ENCODE assay signal across 1 cellular context in the genomic region with DNA sequence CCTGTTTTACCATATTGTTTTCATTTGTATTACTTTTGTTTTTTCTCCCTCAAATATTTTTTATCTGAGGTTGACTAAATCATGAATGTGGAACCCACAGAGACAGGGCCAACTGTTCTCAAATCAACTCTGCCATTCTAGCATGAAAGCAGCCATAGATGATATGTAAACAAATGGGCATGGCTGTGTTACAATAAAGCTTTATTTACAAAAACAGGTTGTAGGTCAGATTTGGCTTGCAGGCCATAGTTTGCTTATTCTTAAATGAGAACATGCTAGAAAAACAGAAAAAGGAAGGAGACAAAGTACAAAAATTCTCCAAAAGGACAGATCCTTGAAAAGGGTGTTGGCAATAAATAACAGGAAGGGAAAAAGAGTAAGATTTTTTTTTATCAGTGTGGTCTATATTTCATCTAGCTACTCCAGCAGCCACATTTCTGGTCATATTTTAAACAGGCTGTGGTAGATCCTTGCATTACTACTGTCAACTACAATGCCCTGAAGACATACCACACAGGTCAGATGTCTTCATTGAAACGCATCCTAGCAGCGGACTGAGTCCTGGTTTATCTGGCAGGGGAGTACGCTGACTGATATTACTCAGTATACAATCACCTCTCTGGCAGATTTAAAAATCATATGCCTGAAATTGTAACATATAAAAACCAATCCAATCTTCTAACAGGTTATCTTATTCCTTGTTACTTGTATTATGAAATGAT.
TF ChIP-seq lines count a peak whose summit lies in the region.

No MANE protein-coding gene starts in this region.

TF ChIP-seq in K562, 482 proteins besides CTCF, POLR2A, EP300 and RAD21:
- TF ChIP-seq, protein P1, sequence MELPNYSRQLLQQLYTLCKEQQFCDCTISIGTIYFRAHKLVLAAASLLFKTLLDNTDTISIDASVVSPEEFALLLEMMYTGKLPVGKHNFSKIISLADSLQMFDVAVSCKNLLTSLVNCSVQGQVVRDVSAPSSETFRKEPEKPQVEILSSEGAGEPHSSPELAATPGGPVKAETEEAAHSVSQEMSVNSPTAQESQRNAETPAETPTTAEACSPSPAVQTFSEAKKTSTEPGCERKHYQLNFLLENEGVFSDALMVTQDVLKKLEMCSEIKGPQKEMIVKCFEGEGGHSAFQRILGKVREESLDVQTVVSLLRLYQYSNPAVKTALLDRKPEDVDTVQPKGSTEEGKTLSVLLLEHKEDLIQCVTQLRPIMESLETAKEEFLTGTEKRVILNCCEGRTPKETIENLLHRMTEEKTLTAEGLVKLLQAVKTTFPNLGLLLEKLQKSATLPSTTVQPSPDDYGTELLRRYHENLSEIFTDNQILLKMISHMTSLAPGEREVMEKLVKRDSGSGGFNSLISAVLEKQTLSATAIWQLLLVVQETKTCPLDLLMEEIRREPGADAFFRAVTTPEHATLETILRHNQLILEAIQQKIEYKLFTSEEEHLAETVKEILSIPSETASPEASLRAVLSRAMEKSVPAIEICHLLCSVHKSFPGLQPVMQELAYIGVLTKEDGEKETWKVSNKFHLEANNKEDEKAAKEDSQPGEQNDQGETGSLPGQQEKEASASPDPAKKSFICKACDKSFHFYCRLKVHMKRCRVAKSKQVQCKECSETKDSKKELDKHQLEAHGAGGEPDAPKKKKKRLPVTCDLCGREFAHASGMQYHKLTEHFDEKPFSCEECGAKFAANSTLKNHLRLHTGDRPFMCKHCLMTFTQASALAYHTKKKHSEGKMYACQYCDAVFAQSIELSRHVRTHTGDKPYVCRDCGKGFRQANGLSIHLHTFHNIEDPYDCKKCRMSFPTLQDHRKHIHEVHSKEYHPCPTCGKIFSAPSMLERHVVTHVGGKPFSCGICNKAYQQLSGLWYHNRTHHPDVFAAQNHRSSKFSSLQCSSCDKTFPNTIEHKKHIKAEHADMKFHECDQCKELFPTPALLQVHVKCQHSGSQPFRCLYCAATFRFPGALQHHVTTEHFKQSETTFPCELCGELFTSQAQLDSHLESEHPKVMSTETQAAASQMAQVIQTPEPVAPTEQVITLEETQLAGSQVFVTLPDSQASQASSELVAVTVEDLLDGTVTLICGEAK (IDR thresholded peaks at IDR 0.05): peak; percentile 93
- TF ChIP-seq, protein P1 (CRISPR knock-in tag; IDR thresholded peaks at IDR 0.05): peak; percentile 39; the same call in 1 of the 2 replicates
- TF ChIP-seq, protein P2, sequence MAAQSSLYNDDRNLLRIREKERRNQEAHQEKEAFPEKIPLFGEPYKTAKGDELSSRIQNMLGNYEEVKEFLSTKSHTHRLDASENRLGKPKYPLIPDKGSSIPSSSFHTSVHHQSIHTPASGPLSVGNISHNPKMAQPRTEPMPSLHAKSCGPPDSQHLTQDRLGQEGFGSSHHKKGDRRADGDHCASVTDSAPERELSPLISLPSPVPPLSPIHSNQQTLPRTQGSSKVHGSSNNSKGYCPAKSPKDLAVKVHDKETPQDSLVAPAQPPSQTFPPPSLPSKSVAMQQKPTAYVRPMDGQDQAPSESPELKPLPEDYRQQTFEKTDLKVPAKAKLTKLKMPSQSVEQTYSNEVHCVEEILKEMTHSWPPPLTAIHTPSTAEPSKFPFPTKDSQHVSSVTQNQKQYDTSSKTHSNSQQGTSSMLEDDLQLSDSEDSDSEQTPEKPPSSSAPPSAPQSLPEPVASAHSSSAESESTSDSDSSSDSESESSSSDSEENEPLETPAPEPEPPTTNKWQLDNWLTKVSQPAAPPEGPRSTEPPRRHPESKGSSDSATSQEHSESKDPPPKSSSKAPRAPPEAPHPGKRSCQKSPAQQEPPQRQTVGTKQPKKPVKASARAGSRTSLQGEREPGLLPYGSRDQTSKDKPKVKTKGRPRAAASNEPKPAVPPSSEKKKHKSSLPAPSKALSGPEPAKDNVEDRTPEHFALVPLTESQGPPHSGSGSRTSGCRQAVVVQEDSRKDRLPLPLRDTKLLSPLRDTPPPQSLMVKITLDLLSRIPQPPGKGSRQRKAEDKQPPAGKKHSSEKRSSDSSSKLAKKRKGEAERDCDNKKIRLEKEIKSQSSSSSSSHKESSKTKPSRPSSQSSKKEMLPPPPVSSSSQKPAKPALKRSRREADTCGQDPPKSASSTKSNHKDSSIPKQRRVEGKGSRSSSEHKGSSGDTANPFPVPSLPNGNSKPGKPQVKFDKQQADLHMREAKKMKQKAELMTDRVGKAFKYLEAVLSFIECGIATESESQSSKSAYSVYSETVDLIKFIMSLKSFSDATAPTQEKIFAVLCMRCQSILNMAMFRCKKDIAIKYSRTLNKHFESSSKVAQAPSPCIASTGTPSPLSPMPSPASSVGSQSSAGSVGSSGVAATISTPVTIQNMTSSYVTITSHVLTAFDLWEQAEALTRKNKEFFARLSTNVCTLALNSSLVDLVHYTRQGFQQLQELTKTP (IDR thresholded peaks at IDR 0.05; ENCODE audit: low read depth in 1 of 2, partially characterized antibody in 2 of 2): no peak
